8 cellular contexts compared by ENCODE assay signal in genomic region chr11:33375688-33376311, GRCh38. TPM values are rescaled to one million over a fixed set of nuclear protein-coding genes. Genes with fewer than 3 reads are reported as not detected.
A peak's percentile ranks its signal among the peaks of the same experiment; 100 is the strongest.
DNase-seq lines count a peak whose midpoint lies in the region; ATAC-seq, FAIRE-seq and TF ChIP-seq lines count a peak whose summit lies in the region.

TSS of gene KIAA1549L (plus strand) at chr11:33376108.

- intact Hi-C loops in esophagus muscularis mucosa (cut with DNase I): no loop called here
- intact Hi-C loops in pancreas (cut with DNase I): no loop called here

- WGBS in esophagus muscularis mucosa: 9% methylated on average over 6 of the region's 70 CpGs
- 2% methylated on average over 57 to 70 of the region's 70 CpGs for WGBS in pancreas, 2 donors

- DNase-seq in AG04449 (ENCODE audit: low read depth, low spot score) (no peak), RPMI7951 (ENCODE audit: low read depth) (no peak), esophagus muscularis mucosa (ENCODE audit: extremely low spot score) (no peak), pancreas (peak in 3 of 6 donors; percentile 18 to 58 (median 56))
- DNase-seq in activated CD8-positive, alpha-beta memory T cell treated with anti-CD3 and anti-CD28 coated beads, Interleukin-2, amount 50 U/mL, for 4 hours: no peak

- peak; percentile 41 for ATAC-seq in GM18505 (IDR thresholded peaks at IDR 0.05; ENCODE audit: unreplicated experiment)
- peak in 2 of 4 donors; percentile 15 to 45 for ATAC-seq in pancreas
- no peak for ATAC-seq in GM19023 (IDR thresholded peaks at IDR 0.05; ENCODE audit: unreplicated experiment)
- no peak for ATAC-seq in HG03139 (IDR thresholded peaks at IDR 0.05; ENCODE audit: unreplicated experiment)

- no peak within 1 kb of the TSS for H3K27ac ChIP-seq in esophagus muscularis mucosa (replicated peaks in 1 of 4)
- no peak within 1 kb of the TSS for H3K27ac ChIP-seq in pancreas

- TF ChIP-seq EP300 in esophagus muscularis mucosa (IDR thresholded peaks at IDR 0.05): no peak

- CTCF ChIA-PET in AG04449 (lab: Yijun Ruan, JAX): interaction anchor here (0.8 to 2.1 kb wide), 6 partner anchors 13 to 367 kb away, joined by 3 to 6 read pairs (median 3); no protein-coding TSS in a partner anchor

- TF ChIP-seq CTCF in AG04449 (IDR thresholded peaks at IDR 0.05; ENCODE audit: insufficient read depth, low read length, missing control alignments) (no peak), esophagus muscularis mucosa (IDR thresholded peaks at IDR 0.05) (no peak), pancreas (IDR thresholded peaks at IDR 0.05) (no peak)

- H3K36me3 ChIP-seq in esophagus muscularis mucosa (no peaks in the 10 kb centered on the region), pancreas (no peaks in the 10 kb centered on the region)

- TF ChIP-seq POLR2A in GM18505 (IDR thresholded peaks at IDR 0.05; ENCODE audit: borderline replicate concordance, extremely low read depth, insufficient read depth, insufficient read length): no peak
- no peak for TF ChIP-seq POLR2A in esophagus muscularis mucosa (IDR thresholded peaks at IDR 0.05; ENCODE audit: low read depth)

- H3K4me3 ChIP-seq in AG04449 (ENCODE audit: low read depth, low read length) (peak within 1 kb of the TSS; percentile 70), esophagus muscularis mucosa (peak within 1 kb of the TSS; percentile 54 to 61 (median 56)), pancreas (peak within 1 kb of the TSS; percentile 10 to 48 (median 34))

- peaks cover 0 to 63% (median 11%) of the 10 kb centered on the region in 4 donors for H3K27me3 ChIP-seq in esophagus muscularis mucosa
- H3K27me3 ChIP-seq in pancreas: peaks cover 0 to 3% (median 0%) of the 10 kb centered on the region in 4 donors

- FAIRE-seq in pancreas (lab: Jason Lieb, UNC): no peak

- POLR2A ChIA-PET in AG04449 (lab: Yijun Ruan, JAX): interaction anchor here (0.8 kb wide), 1 partner anchor 78 kb away, joined by 3 read pairs; no protein-coding TSS in a partner anchor

- H3K4me1 ChIP-seq in esophagus muscularis mucosa (peaks cover 0 to 20% (median 18%) of the 10 kb centered on the region in 4 donors), pancreas (peaks cover 0 to 3% (median 0%) of the 10 kb centered on the region in 3 donors)

- no peaks in the 10 kb centered on the region for H3K9me3 ChIP-seq in esophagus muscularis mucosa
- no peaks in the 10 kb centered on the region for H3K9me3 ChIP-seq in pancreas

RNA-seq across cellular contexts. Expression of gene KIAA1549L, which starts in this region (rescaled TPM):
- total RNA-seq in RPMI7951 (2014; rRNA removed; shearing (Covaris generic)): 9.2 and 10.9 TPM in 2 replicates
- total RNA-seq in esophagus muscularis mucosa (under 1 TPM; under 0.01 to 0.52 (median 0.22) TPM), pancreas (1 to 10 TPM in 2 of 6 donors, under 1 TPM in 4; 0.16 to 1.6 (median 0.65) TPM)
- 1 to 10 TPM in 1 of 2 donors, under 1 TPM in 1; 0.27 to 1.0 TPM for polyA plus RNA-seq in pancreas
